In genomic region chr16:2603165-2604015, GRCh38 we compare ENCODE assay signal across 8 cellular contexts.
DNase-seq lines count a peak whose midpoint lies in the region; ATAC-seq, FAIRE-seq and TF ChIP-seq lines count a peak whose summit lies in the region.

No MANE protein-coding gene starts in this region.

- DNase-seq in AML-193 (lab: John Stamatoyannopoulos, UW) (peak; percentile 87 to 90), GM19239 (ENCODE audit: insufficient read length, low spot score) (peak; percentile 100), NCI-H526 treated with DMSO at 0.1 percent for 48 hours (lab: John Stamatoyannopoulos, UW) (peak; percentile 74), dermis blood vessel endothelial cell (peak; percentile 97), HepG2 (ENCODE audit: low spot score) (peak; percentile 94)
- DNase-seq in activated CD4-positive, alpha-beta T cell treated with anti-CD3 and anti-CD28 coated beads, Interleukin-2, amount 50 U/mL, for 24 hours (ENCODE audit: low read depth in 1 of 2, low spot score in 1 of 2): peak; percentile 72 to 86
- DNase-seq in stimulated activated CD4-positive, alpha-beta T cell treated with anti-CD3 and anti-CD28 coated beads, Interleukin-2, amount 100 ng/mL, for 4 hours (ENCODE audit: low read depth): peak; percentile 74

- TF ChIP-seq EP300 in HepG2 (IDR thresholded peaks at IDR 0.05; ENCODE audit: low read depth in 2 of 2, low read length in 2 of 2) (peak in 1 of 2 experiments; percentile 63; a peak in 2 of 4 replicates), HepG2 (CRISPR knock-in tag; IDR thresholded peaks at IDR 0.05; ENCODE audit: borderline replicate concordance) (peak; percentile 26; the same call in 1 of the 2 replicates)

- H2AFZ ChIP-seq in HepG2 (ENCODE audit: low read length): no peak overlapping the region

- peak; percentile 95 to 98 for TF ChIP-seq POLR2A in HepG2 (IDR thresholded peaks at IDR 0.05; ENCODE audit: insufficient read depth in 1 of 2, low read depth in 2 of 2, low read length in 2 of 2)

- peaks cover 22% of the 10 kb centered on the region for H3K79me2 ChIP-seq in HepG2 (ENCODE audit: insufficient read depth, low read length)

- POLR2A ChIA-PET in HepG2 (lab: Yijun Ruan, JAX): interaction anchor here (0.6 to 1.0 kb wide), 5 partner anchors 52 to 149 kb away, joined by 3 to 5 read pairs (median 4); partner anchors contain the start of genes AMDHD2, KCTD5, PDPK1 and SRRM2

- no peaks in the 10 kb centered on the region for H4K20me1 ChIP-seq in HepG2 (ENCODE audit: insufficient read depth, low read length)

- CTCF ChIA-PET in HepG2 (lab: Yijun Ruan, JAX; ENCODE audit: low intra/inter-chr PET ratio, low total read pairs): no interaction called here

- ATAC-seq in HG03520 (IDR thresholded peaks at IDR 0.05; ENCODE audit: unreplicated experiment) (peak; percentile 50), HepG2 (peak; percentile 89)

- in situ Hi-C loops in HepG2 (cut with HindIII; ENCODE audit: extremely low pct_ligation_motif_present, low pct_unique_long_range_greater_than_20kb): no loop called here

- H3K9me3 ChIP-seq in HepG2 (ENCODE audit: low read length): no peaks in the 10 kb centered on the region

- H3K4me2 ChIP-seq in HepG2 (ENCODE audit: low read depth, low read length): peak overlapping the region; percentile 62

- peak overlapping the region; percentile 85 for H3K9ac ChIP-seq in HepG2 (ENCODE audit: insufficient read depth, low read depth, low read length)

- TF ChIP-seq RAD21 in HepG2 (CRISPR knock-in tag; IDR thresholded peaks at IDR 0.05): peak; percentile 54

- TF ChIP-seq CTCF in HepG2 (CRISPR knock-in tag; IDR thresholded peaks at IDR 0.05): peak; percentile 48; the same call in 1 of the 2 replicates

- TSS peak; percentile 71 for BruUV-seq in HepG2 (replicated peaks; lab: Mats Ljungman, UMichigan)

- peak overlapping the region; percentile 45 to 100 (median 84) for H3K4me3 ChIP-seq in HepG2 (replicated peaks in 1 of 3; ENCODE audit: insufficient read depth in 1 of 3, low read depth in 2 of 3, low read length in 3 of 3)

- WGBS in HepG2 (ENCODE audit: low lambda C conversion rate): 0% methylated on average over 32 of the region's 58 CpGs

- peaks cover 4 to 7% of the 10 kb centered on the region in 2 experiments; a peak in 4 of 5 replicates for H3K36me3 ChIP-seq in HepG2 (replicated peaks in 1 of 2; ENCODE audit: control insufficient read depth in 1 of 2, insufficient read depth in 2 of 2, low read length in 2 of 2)

- FAIRE-seq in GM19239 (lab: Jason Lieb, UNC) (peak; percentile 51), HepG2 (lab: Jason Lieb, UNC) (no peak)

- intact Hi-C loops in HepG2 (cut with micrococcal nuclease; ENCODE audit: unreplicated experiment): no loop called here

- no peaks in the 10 kb centered on the region for H3K27me3 ChIP-seq in HepG2 (ENCODE audit: control insufficient read depth in 1 of 2, insufficient read depth in 2 of 2, low read length in 2 of 2)

- H3K27ac ChIP-seq in HepG2 (ENCODE audit: extremely low read length, insufficient read depth, low read length): peak overlapping the region; percentile 60

- 0 out of 2 replicates have a peak, but pooled peaks cover 9% of the 10 kb centered on the region for H3K4me1 ChIP-seq in HepG2 (ENCODE audit: insufficient read depth, low read length)

TF ChIP-seq in HepG2, 621 proteins besides CTCF, POLR2A, EP300 and RAD21 (continues in another document):
- TF ChIP-seq POLR2G (IDR thresholded peaks at IDR 0.05; ENCODE audit: low read depth, low read length) (peak; percentile 98), REXO4 (CRISPR knock-in tag; IDR thresholded peaks at IDR 0.05; ENCODE audit: borderline replicate concordance) (no peak), ZNF512B (CRISPR knock-in tag; IDR thresholded peaks at IDR 0.05; ENCODE audit: borderline replicate concordance) (no peak), ZNF329 (CRISPR knock-in tag; IDR thresholded peaks at IDR 0.05; ENCODE audit: low read depth) (0 out of 2 replicates have a peak, but pooled peaks have one; percentile 64), ZNF883 (CRISPR knock-in tag; IDR thresholded peaks at IDR 0.05; ENCODE audit: not compliant biosample characterization) (peak; percentile 57), ZNF136 (CRISPR knock-in tag; IDR thresholded peaks at IDR 0.05; ENCODE audit: low read depth) (0 out of 2 replicates have a peak, but pooled peaks have one; percentile 31), ZNF672 (CRISPR knock-in tag; IDR thresholded peaks at IDR 0.05) (no peak), ZSCAN30 (CRISPR knock-in tag; IDR thresholded peaks at IDR 0.05) (no peak), NFE2L1 (CRISPR knock-in tag; IDR thresholded peaks at IDR 0.05; ENCODE audit: borderline replicate concordance) (0 out of 2 replicates have a peak, but pooled peaks have one; percentile 47), AKAP8 (CRISPR knock-in tag; IDR thresholded peaks at IDR 0.05) (peak; percentile 99), KLF12 (CRISPR knock-in tag; IDR thresholded peaks at IDR 0.05; ENCODE audit: borderline replicate concordance) (peak; percentile 84; the same call in 1 of the 2 replicates), ZBTB37 (CRISPR knock-in tag; IDR thresholded peaks at IDR 0.05) (peak; percentile 33; the same call in 1 of the 2 replicates), MTF2 (CRISPR knock-in tag; IDR thresholded peaks at IDR 0.05; ENCODE audit: borderline replicate concordance) (no peak), HDAC1 (CRISPR knock-in tag; IDR thresholded peaks at IDR 0.05) (peak; percentile 98), TFE3 (CRISPR knock-in tag; IDR thresholded peaks at IDR 0.05) (peak; percentile 96), ELF4 (CRISPR knock-in tag; IDR thresholded peaks at IDR 0.05; ENCODE audit: borderline replicate concordance) (peak; percentile 79; the same call in 1 of the 2 replicates), ZSCAN20 (CRISPR knock-in tag; IDR thresholded peaks at IDR 0.05; ENCODE audit: borderline replicate concordance) (peak; percentile 25; the same call in 1 of the 2 replicates), ZNF564 (CRISPR knock-in tag; IDR thresholded peaks at IDR 0.05) (no peak), TFDP1 (CRISPR knock-in tag; IDR thresholded peaks at IDR 0.05; ENCODE audit: borderline replicate concordance) (peak; percentile 76; the same call in 1 of the 2 replicates), POGZ (CRISPR knock-in tag; IDR thresholded peaks at IDR 0.05) (peak; percentile 88), JUNB (CRISPR knock-in tag; IDR thresholded peaks at IDR 0.05; ENCODE audit: borderline replicate concordance) (no peak), TSC22D2 (CRISPR knock-in tag; IDR thresholded peaks at IDR 0.05; ENCODE audit: borderline replicate concordance) (peak; percentile 37; the same call in 1 of the 2 replicates), FOXK2 (IDR thresholded peaks at IDR 0.05) (no peak)

Comparison
In these comparisons a context has a peak if more than half of its experiments do, and no peak if none do; other contexts are left out.
1. Peak in every context shown above with its lines: DNase-seq, ATAC-seq, H3K4me3 ChIP-seq and H3K27ac ChIP-seq.